13 cellular contexts compared by ENCODE assay signal in genomic region chr9:35105571-35106342, GRCh38. TPM values are rescaled to one million over a fixed set of nuclear protein-coding genes. Genes with fewer than 3 reads are reported as not detected.
DNase-seq lines count a peak whose midpoint lies in the region; ATAC-seq, FAIRE-seq and TF ChIP-seq lines count a peak whose summit lies in the region.
"Had no signal": no experiment of that assay in that cellular context is flagged by ENCODE, and none has a peak within 500 bp of the region (broad histone marks: within the 10 kb centered on the region; RNA-seq: fewer than 3 reads in every experiment).

No MANE protein-coding gene starts in this region.

- H2BK15ac ChIP-seq in H1 (ENCODE audit: low read length) = no peak overlapping the region

- intact Hi-C loops in CD4-positive, alpha-beta memory T cell (cut with micrococcal nuclease) = no loop called here
- intact Hi-C loops in activated B cell treated with CpG ODN at 0.5 μM for 24 hours (cut with micrococcal nuclease) = no loop called here

- ATAC-seq in activated B cell treated with CpG ODN at 0.5 μM for 24 hours (ENCODE audit: low read depth) = no peak
- ATAC-seq in HG02884 (IDR thresholded peaks at IDR 0.05; ENCODE audit: unreplicated experiment) = no peak

- H4K20me1 ChIP-seq in H1 (replicated peaks in 1 of 2; ENCODE audit: control insufficient read depth in 1 of 2, insufficient read depth in 2 of 2, low read length in 2 of 2) = peaks cover 4 to 7% of the 10 kb centered on the region in 2 experiments
- H4K20me1 ChIP-seq in neural progenitor cell (ENCODE audit: low read depth) = peaks cover 18% of the 10 kb centered on the region

- TF ChIP-seq RAD21 in H1 (IDR thresholded peaks at IDR 0.05 in 1 of 2, conservative IDR thresholded peaks at IDR 0.05 in 1 of 2; ENCODE audit: low read depth in 2 of 2, low read length in 2 of 2) = no peak

- H3K9me3 ChIP-seq in CD4-positive, alpha-beta memory T cell (ENCODE audit: control insufficient read depth in 1 of 2, low read length in 2 of 2) = no peaks in the 10 kb centered on the region
- H3K9me3 ChIP-seq in H1 (ENCODE audit: insufficient read depth in 2 of 2, low read depth in 1 of 2, low read length in 1 of 2) (no peaks in the 10 kb centered on the region), neural progenitor cell (ENCODE audit: low read depth) (no peaks in the 10 kb centered on the region)

- H3K23me2 ChIP-seq in H1 (ENCODE audit: low read depth, low read length) = peaks cover 10% of the 10 kb centered on the region

- H2BK20ac ChIP-seq in H1 (ENCODE audit: low read length) = no peak overlapping the region

- no peak overlapping the region for H4K91ac ChIP-seq in H1 (replicated peaks; ENCODE audit: insufficient read length, low read length)

- no peak overlapping the region for H3K23ac ChIP-seq in H1 (ENCODE audit: insufficient read length)

- no peak overlapping the region for H3K56ac ChIP-seq in H1 (replicated peaks; ENCODE audit: insufficient read length, low read depth, low read length)

- H4K8ac ChIP-seq in H1 (ENCODE audit: extremely low read depth, insufficient read depth, low read length) = no peak overlapping the region

- CTCF ChIA-PET in CD4-positive, alpha-beta memory T cell (lab: Charles Lee; ENCODE audit: partially characterized antibody) = interaction anchor here (0.5 to 1.6 kb wide), 5 partner anchors 8 to 170 kb away, joined by 3 to 5 read pairs (median 3); partner anchors contain the start of genes ATOSB and PIGO
- CTCF ChIA-PET in activated B cell treated with CpG ODN at 0.5 μM for 24 hours (lab: Charles Lee) (interaction anchor here (2.1 kb wide), 1 partner anchor 9 kb away, joined by 6 read pairs; the partner anchor contains the start of gene PIGO), H1 (lab: Charles Lee; ENCODE audit: partially characterized antibody) (interaction anchor here (1.4 to 1.5 kb wide), 2 partner anchors 10 to 310 kb away, joined by 4 to 7 read pairs; partner anchors contain the start of gene PIGO)

- H2BK120ac ChIP-seq in H1 (replicated peaks; ENCODE audit: low read depth, low read length) = no peak overlapping the region

- H4K5ac ChIP-seq in H1 (ENCODE audit: insufficient read length, low read depth, low read length) = no peak overlapping the region

- H3K4me3 ChIP-seq in CD4-positive, alpha-beta memory T cell (ENCODE audit: low read length in 2 of 2) = no peak overlapping the region
- H3K4me3 ChIP-seq in H1 (ENCODE audit: extremely low read depth in 1 of 4, insufficient read depth in 2 of 4, low read depth in 3 of 4, low read length in 4 of 4) (no peak overlapping the region), neural progenitor cell (no peak overlapping the region)

- peaks cover 14 to 30% of the 10 kb centered on the region in 2 donors for H3K36me3 Mint-ChIP-seq in CD4-positive, alpha-beta memory T cell
- H3K36me3 Mint-ChIP-seq in activated B cell treated with CpG ODN at 0.5 μM for 24 hours (ENCODE audit: low read depth) = peaks cover 31% of the 10 kb centered on the region
- peaks cover 29% of the 10 kb centered on the region for H3K36me3 Mint-ChIP-seq in neural progenitor cell

- H3K4me1 ChIP-seq in CD4-positive, alpha-beta memory T cell (ENCODE audit: insufficient read depth, low read length) = peaks cover 32% of the 10 kb centered on the region
- peaks cover 0 to 21% (median 6%) of the 10 kb centered on the region in 4 experiments; a peak in 5 of 7 replicates for H3K4me1 ChIP-seq in H1 (replicated peaks in 1 of 4; ENCODE audit: control insufficient read depth in 3 of 4, insufficient read depth in 4 of 4, low read length in 3 of 4)
- H3K4me1 ChIP-seq in neural progenitor cell = peaks cover 20% of the 10 kb centered on the region

- no peak overlapping the region for H3K4ac ChIP-seq in H1 (replicated peaks; ENCODE audit: insufficient read length, low read depth, low read length)

- H3K9me3 Mint-ChIP-seq in CD4-positive, alpha-beta memory T cell = peaks cover 0 to 3% (median 0%) of the 10 kb centered on the region in 8 donors
- H3K9me3 Mint-ChIP-seq in activated B cell treated with CpG ODN at 0.5 μM for 24 hours = no peaks in the 10 kb centered on the region
- H3K9me3 Mint-ChIP-seq in neural progenitor cell = no peaks in the 10 kb centered on the region

- H3K14ac ChIP-seq in H1 (ENCODE audit: insufficient read length) = no peak overlapping the region

- FAIRE-seq in H1 (lab: Jason Lieb, UNC) = no peak
- FAIRE-seq: GM12891 had no signal

- no peaks in the 10 kb centered on the region for H3K27me3 Mint-ChIP-seq in CD4-positive, alpha-beta memory T cell
- H3K27me3 Mint-ChIP-seq in activated B cell treated with CpG ODN at 0.5 μM for 24 hours = no peaks in the 10 kb centered on the region
- peaks cover 14% of the 10 kb centered on the region for H3K27me3 Mint-ChIP-seq in neural progenitor cell (ENCODE audit: insufficient read depth, low read depth)

- no peaks in the 10 kb centered on the region for H3K27me3 ChIP-seq in CD4-positive, alpha-beta memory T cell (ENCODE audit: insufficient read depth, low read length)
- H3K27me3 ChIP-seq in H1 (replicated peaks in 1 of 4; ENCODE audit: control insufficient read depth in 3 of 4, extremely low read depth in 1 of 4, insufficient read depth in 3 of 4, low read length in 3 of 4) = no peaks in the 10 kb centered on the region
- no peaks in the 10 kb centered on the region for H3K27me3 ChIP-seq in neural progenitor cell

- H3K27ac ChIP-seq in CD4-positive, alpha-beta memory T cell (ENCODE audit: low read depth, low read length) = no peak overlapping the region
- H3K27ac ChIP-seq in H1 (ENCODE audit: low read depth, low read length) (no peak overlapping the region), neural progenitor cell (no peak overlapping the region)
- H3K27ac ChIP-seq: HL-60 had no signal

- no peak for TF ChIP-seq POLR2A in H1 (IDR thresholded peaks at IDR 0.05; ENCODE audit: control extremely low read depth in 1 of 2, low read depth in 2 of 2, low read length in 2 of 2)

- 0 out of 2 replicates have a peak overlapping the region, but pooled peaks have one; percentile 27 for H2BK12ac ChIP-seq in H1 (ENCODE audit: low read depth, low read length)

- WGBS in H1 (ENCODE audit: extremely low coverage in 1 of 2, insufficient coverage in 1 of 2, insufficient read length in 1 of 2, insufficient replicate concordance in 2 of 2, low coverage in 1 of 2, low lambda C conversion rate in 2 of 2, missing lambda C conversion rate in 1 of 2), 2 experiments = 88% methylated on average over 11 of the region's 13 CpGs; no CpG with 5 or more reads in 1 of the 2 experiments

- H2BK5ac ChIP-seq in H1 (ENCODE audit: low read depth, low read length) = no peak overlapping the region

- POLR2A ChIA-PET in CD4-positive, alpha-beta memory T cell (lab: Charles Lee; ENCODE audit: partially characterized antibody) = interaction anchor here (0.8 to 4.7 kb wide), 2 partner anchors 9 to 639 kb away, joined by 3 to 46 read pairs; partner anchors contain the start of gene ATOSB
- POLR2A ChIA-PET in activated B cell treated with CpG ODN at 0.5 μM for 24 hours (lab: Charles Lee) (interaction anchor here (1.2 to 1.8 kb wide), 3 partner anchors 24 to 34 kb away, joined by 3 to 4 read pairs (median 3); partner anchors contain the start of genes FANCG and VCP), H1 (lab: Charles Lee; ENCODE audit: partially characterized antibody) (interaction anchor here (0.6 to 17.4 kb wide), 9 partner anchors 5 to 61 kb away, joined by 3 to 440 read pairs (median 3); partner anchors contain the start of genes ATOSB, FANCG, PIGO and STOML2)

- peaks cover 7% of the 10 kb centered on the region for H3K79me1 ChIP-seq in H1 (ENCODE audit: low read depth, low read length)

- H2AK5ac ChIP-seq in H1 (ENCODE audit: low read depth, low read length) = no peak overlapping the region

- peaks cover 17% of the 10 kb centered on the region for H3F3A ChIP-seq in neural progenitor cell (ENCODE audit: low read depth)

- H3K4me3 Mint-ChIP-seq in CD4-positive, alpha-beta memory T cell = no peak overlapping the region
- no peak overlapping the region for H3K4me3 Mint-ChIP-seq in activated B cell treated with CpG ODN at 0.5 μM for 24 hours
- H3K4me3 Mint-ChIP-seq in neural progenitor cell = no peak overlapping the region

- no peak overlapping the region for H3K9ac ChIP-seq in H1 (replicated peaks in 1 of 4; ENCODE audit: extremely low read depth in 1 of 4, low read depth in 3 of 4, low read length in 3 of 4)
- no peak overlapping the region for H3K9ac ChIP-seq in neural progenitor cell

- H3K36me3 ChIP-seq in CD4-positive, alpha-beta memory T cell (ENCODE audit: insufficient read depth, low read length) = peaks cover 18% of the 10 kb centered on the region
- peaks cover 1 to 9% (median 6%) of the 10 kb centered on the region in 4 experiments; a peak in 7 of 8 replicates for H3K36me3 ChIP-seq in H1 (ENCODE audit: control insufficient read depth in 2 of 4, insufficient read depth in 4 of 4, low read length in 3 of 4)
- H3K36me3 ChIP-seq in neural progenitor cell = no peaks in the 10 kb centered on the region

- H3K18ac ChIP-seq in H1 (ENCODE audit: extremely low read depth, low read length) = no peak overlapping the region

- H3K4me1 Mint-ChIP-seq in CD4-positive, alpha-beta memory T cell = peaks cover 21 to 41% (median 32%) of the 10 kb centered on the region in 4 donors
- H3K4me1 Mint-ChIP-seq in activated B cell treated with CpG ODN at 0.5 μM for 24 hours = peaks cover 31% of the 10 kb centered on the region
- H3K4me1 Mint-ChIP-seq in neural progenitor cell = peaks cover 60% of the 10 kb centered on the region

- no peak for DNase-seq in CD4-positive, alpha-beta memory T cell
- DNase-seq in activated B cell treated with CpG ODN at 0.5 μM for 24 hours = no peak
- DNase-seq in H1 (ENCODE audit: low read depth in 1 of 2, low spot score in 2 of 2) = no peak
- no peak for DNase-seq in neural progenitor cell (ENCODE audit: low spot score)
- DNase-seq in DMS153 (lab: John Stamatoyannopoulos, UW) = no peak
- no peak for DNase-seq in activated CD8-positive, alpha-beta memory T cell treated with anti-CD3 and anti-CD28 coated beads, Interleukin-2, amount 50 U/mL, for 48 hours
- no peak for DNase-seq in SHP77 (lab: John Stamatoyannopoulos, UW)
- DNase-seq: DMS79, NCI-H1436 treated with DMSO at 0.1 percent for 48 hours, NCI-H2107 had no signal

- TF ChIP-seq CTCF in activated B cell treated with CpG ODN at 0.5 μM for 24 hours (IDR thresholded peaks at IDR 0.05) = no peak
- TF ChIP-seq CTCF in H1 (IDR thresholded peaks at IDR 0.05; ENCODE audit: control extremely low read depth in 1 of 3, insufficient read depth in 1 of 3, low read depth in 1 of 3, low read length in 3 of 3) = no peak
- no peak for TF ChIP-seq CTCF in neural progenitor cell (IDR thresholded peaks at IDR 0.05)

- TF ChIP-seq EP300 in H1 (IDR thresholded peaks at IDR 0.05; ENCODE audit: borderline replicate concordance in 1 of 2, low read depth in 2 of 2, low read length in 2 of 2) = no peak

- H3K4me2 ChIP-seq in H1 (ENCODE audit: insufficient read depth in 1 of 2, low read depth in 2 of 2, low read length in 2 of 2) (no peak overlapping the region), neural progenitor cell (no peak overlapping the region)

- H2AFZ ChIP-seq in H1 (ENCODE audit: low read length) (no peak overlapping the region), neural progenitor cell (replicated peaks) (no peak overlapping the region)

- H3K79me2 ChIP-seq in H1 (ENCODE audit: control insufficient read depth in 1 of 2, insufficient read depth in 2 of 2, low read length in 2 of 2) (peaks cover 0 to 16% of the 10 kb centered on the region in 2 experiments; a peak in 2 of 4 replicates), neural progenitor cell (ENCODE audit: low read depth) (peaks cover 24% of the 10 kb centered on the region)

- peak overlapping the region in 4 of 7 donors; percentile 50 to 67 (median 57) for H3K27ac Mint-ChIP-seq in CD4-positive, alpha-beta memory T cell
- H3K27ac Mint-ChIP-seq in activated B cell treated with CpG ODN at 0.5 μM for 24 hours = peak overlapping the region; percentile 7
- H3K27ac Mint-ChIP-seq in neural progenitor cell = peak overlapping the region; percentile 87

RNA-seq across cellular contexts. Expression of gene STOML2, which starts 2.8 kb away (rescaled TPM):
- 10 to 100 TPM; 42.9 to 45.3 TPM for total RNA-seq in CD4-positive, alpha-beta memory T cell
- 100 to 1,000 TPM in 1 of 2 donors, 10 to 100 TPM in 1; 92.4 to 140 TPM for polyA plus RNA-seq in CD4-positive, alpha-beta memory T cell
- total RNA-seq in activated B cell treated with CpG ODN at 0.5 μM for 24 hours = 108 and 113 TPM in 2 replicates
- total RNA-seq in H1 (2021; fragmentation: NEBNext Ultra II Directional; extraction: Animal tissue kit (Norgen Biotek cat#: 25700)) = 203 and 208 TPM in 2 replicates
- polyA plus RNA-seq in H1 (2011; rRNA removed) = 256 and 269 TPM in 2 replicates
- polyA plus RNA-seq in H1 (2011; cell fraction: cytosol; rRNA removed) = 254 TPM
- 316 TPM for polyA plus RNA-seq in H1 (2011; cell fraction: nucleus; rRNA removed)
- 188 to 219 TPM (median 214 TPM) in 4 replicates for polyA plus RNA-seq in H1 (2012, experiment 1 of 2)
- 232 TPM for polyA plus RNA-seq in H1 (2012, experiment 2 of 2)
- polyA plus RNA-seq in H1 (2013, experiment 1 of 2) = 147 TPM
- 151 TPM for polyA plus RNA-seq in H1 (2013, experiment 2 of 2)
- 168 and 177 TPM in 2 replicates for polyA minus RNA-seq in H1 (2011; rRNA and poly(A)+ RNA removed)
- polyA minus RNA-seq in H1 (2011; cell fraction: cytosol; rRNA and poly(A)+ RNA removed) = 55.6 TPM
- 74.0 TPM for polyA minus RNA-seq in H1 (2011; cell fraction: nucleus; rRNA and poly(A)+ RNA removed)
- total RNA-seq in neural progenitor cell (ENCODE audit: low replicate concordance) = 114 and 130 TPM in 2 replicates

RNA-seq across cellular contexts. Expression of gene PIGO, which starts 9.4 kb away (rescaled TPM):
- total RNA-seq in CD4-positive, alpha-beta memory T cell = 10 to 100 TPM; 23.4 to 29.7 TPM
- 10 to 100 TPM; 17.9 to 25.2 TPM for polyA plus RNA-seq in CD4-positive, alpha-beta memory T cell
- 30.4 and 34.1 TPM in 2 replicates for total RNA-seq in activated B cell treated with CpG ODN at 0.5 μM for 24 hours
- 20.3 and 20.5 TPM in 2 replicates for total RNA-seq in H1 (2021; fragmentation: NEBNext Ultra II Directional; extraction: Animal tissue kit (Norgen Biotek cat#: 25700))
- polyA plus RNA-seq in H1 (2011; rRNA removed) = 31.3 and 41.0 TPM in 2 replicates
- 29.0 TPM for polyA plus RNA-seq in H1 (2011; cell fraction: cytosol; rRNA removed)
- polyA plus RNA-seq in H1 (2011; cell fraction: nucleus; rRNA removed) = 77.5 TPM
- 19.6 to 25.6 TPM (median 23.1 TPM) in 4 replicates for polyA plus RNA-seq in H1 (2012, experiment 1 of 2)
- 19.9 TPM for polyA plus RNA-seq in H1 (2012, experiment 2 of 2)
- 26.4 TPM for polyA plus RNA-seq in H1 (2013, experiment 1 of 2)
- 24.1 TPM for polyA plus RNA-seq in H1 (2013, experiment 2 of 2)
- polyA minus RNA-seq in H1 (2011; rRNA and poly(A)+ RNA removed) = 35.5 and 41.3 TPM in 2 replicates
- 11.7 TPM for polyA minus RNA-seq in H1 (2011; cell fraction: cytosol; rRNA and poly(A)+ RNA removed)
- 34.7 TPM for polyA minus RNA-seq in H1 (2011; cell fraction: nucleus; rRNA and poly(A)+ RNA removed)
- total RNA-seq in neural progenitor cell (ENCODE audit: low replicate concordance) = 12.3 and 21.6 TPM in 2 replicates

RNA-seq across cellular contexts. Expression of gene ATOSB, which starts 9.9 kb away (rescaled TPM):
- 1 to 10 TPM; 8.6 to 9.1 TPM for total RNA-seq in CD4-positive, alpha-beta memory T cell
- polyA plus RNA-seq in CD4-positive, alpha-beta memory T cell = 10 to 100 TPM in 1 of 2 donors, 1 to 10 TPM in 1; 3.7 to 10.1 TPM
- total RNA-seq in activated B cell treated with CpG ODN at 0.5 μM for 24 hours (6.8 and 7.2 TPM in 2 replicates), neural progenitor cell (ENCODE audit: low replicate concordance) (8.5 and 19.8 TPM in 2 replicates)
- 6.4 and 6.9 TPM in 2 replicates for total RNA-seq in H1 (2021; fragmentation: NEBNext Ultra II Directional; extraction: Animal tissue kit (Norgen Biotek cat#: 25700))
- polyA plus RNA-seq in H1 (2011; rRNA removed) = 10.4 and 13.3 TPM in 2 replicates
- polyA plus RNA-seq in H1 (2011; cell fraction: cytosol; rRNA removed) = 9.4 TPM
- 16.3 TPM for polyA plus RNA-seq in H1 (2011; cell fraction: nucleus; rRNA removed)
- 5.9 to 7.2 TPM (median 6.5 TPM) in 4 replicates for polyA plus RNA-seq in H1 (2012, experiment 1 of 2)
- 6.7 TPM for polyA plus RNA-seq in H1 (2012, experiment 2 of 2)
- polyA plus RNA-seq in H1 (2013, experiment 1 of 2) = 6.5 TPM
- 6.5 TPM for polyA plus RNA-seq in H1 (2013, experiment 2 of 2)
- polyA minus RNA-seq in H1 (2011; rRNA and poly(A)+ RNA removed) = 4.0 and 5.6 TPM in 2 replicates
- 2.3 TPM for polyA minus RNA-seq in H1 (2011; cell fraction: cytosol; rRNA and poly(A)+ RNA removed)
- 4.2 TPM for polyA minus RNA-seq in H1 (2011; cell fraction: nucleus; rRNA and poly(A)+ RNA removed)

RNA-seq across cellular contexts. Expression of gene FANCG, which starts 26.0 kb away (rescaled TPM):
- 10 to 100 TPM; 24.0 to 27.9 TPM for total RNA-seq in CD4-positive, alpha-beta memory T cell
- polyA plus RNA-seq in CD4-positive, alpha-beta memory T cell = 10 to 100 TPM in 1 of 2 donors, 1 to 10 TPM in 1; 2.9 to 12.5 TPM
- 27.4 and 28.8 TPM in 2 replicates for total RNA-seq in activated B cell treated with CpG ODN at 0.5 μM for 24 hours
- 86.7 and 87.1 TPM in 2 replicates for total RNA-seq in H1 (2021; fragmentation: NEBNext Ultra II Directional; extraction: Animal tissue kit (Norgen Biotek cat#: 25700))
- polyA plus RNA-seq in H1 (2011; rRNA removed) = 66.6 and 75.2 TPM in 2 replicates
- 66.4 TPM for polyA plus RNA-seq in H1 (2011; cell fraction: cytosol; rRNA removed)
- 205 TPM for polyA plus RNA-seq in H1 (2011; cell fraction: nucleus; rRNA removed)
- polyA plus RNA-seq in H1 (2012, experiment 1 of 2) = 85.8 to 103 TPM (median 96.9 TPM) in 4 replicates
- polyA plus RNA-seq in H1 (2012, experiment 2 of 2) = 153 TPM
- 60.4 TPM for polyA plus RNA-seq in H1 (2013, experiment 1 of 2)
- polyA plus RNA-seq in H1 (2013, experiment 2 of 2) = 58.8 TPM
- polyA minus RNA-seq in H1 (2011; rRNA and poly(A)+ RNA removed) = 58.4 and 62.8 TPM in 2 replicates
- polyA minus RNA-seq in H1 (2011; cell fraction: cytosol; rRNA and poly(A)+ RNA removed) = 41.1 TPM
- polyA minus RNA-seq in H1 (2011; cell fraction: nucleus; rRNA and poly(A)+ RNA removed) = 83.4 TPM
- 89.4 and 97.1 TPM in 2 replicates for total RNA-seq in neural progenitor cell (ENCODE audit: low replicate concordance)

RNA-seq across cellular contexts. Expression of gene VCP, which starts 33.3 kb away (rescaled TPM):
- 100 to 1,000 TPM; 156 to 157 TPM for total RNA-seq in CD4-positive, alpha-beta memory T cell
- polyA plus RNA-seq in CD4-positive, alpha-beta memory T cell = 100 to 1,000 TPM; 195 to 206 TPM
- total RNA-seq in activated B cell treated with CpG ODN at 0.5 μM for 24 hours = 274 and 296 TPM in 2 replicates
- 375 and 379 TPM in 2 replicates for total RNA-seq in H1 (2021; fragmentation: NEBNext Ultra II Directional; extraction: Animal tissue kit (Norgen Biotek cat#: 25700))
- polyA plus RNA-seq in H1 (2011; rRNA removed) = 159 and 173 TPM in 2 replicates
- polyA plus RNA-seq in H1 (2011; cell fraction: cytosol; rRNA removed) = 261 TPM
- polyA plus RNA-seq in H1 (2011; cell fraction: nucleus; rRNA removed) = 391 TPM
- 349 to 413 TPM (median 400 TPM) in 4 replicates for polyA plus RNA-seq in H1 (2012, experiment 1 of 2)
- 128 TPM for polyA plus RNA-seq in H1 (2012, experiment 2 of 2)
- 137 TPM for polyA plus RNA-seq in H1 (2013, experiment 1 of 2)
- polyA plus RNA-seq in H1 (2013, experiment 2 of 2) = 123 TPM
- 646 and 651 TPM in 2 replicates for polyA minus RNA-seq in H1 (2011; rRNA and poly(A)+ RNA removed)
- polyA minus RNA-seq in H1 (2011; cell fraction: cytosol; rRNA and poly(A)+ RNA removed) = 279 TPM
- 263 TPM for polyA minus RNA-seq in H1 (2011; cell fraction: nucleus; rRNA and poly(A)+ RNA removed)
- 238 and 309 TPM in 2 replicates for total RNA-seq in neural progenitor cell (ENCODE audit: low replicate concordance)

Comparison
In these comparisons a context has a peak if more than half of its experiments do, and no peak if none do; other contexts are left out.
1. H3K27ac Mint-ChIP-seq: peak in every context shown above with its lines; median percentile 87 in neural progenitor cell; 57 in CD4-positive, alpha-beta memory T cell; 7 in activated B cell treated with CpG ODN at 0.5 μM for 24 hours.